ENCODE assay signal across 19 cellular contexts in genomic region chr10:79046326-79046725, GRCh38. TPM values are rescaled to one million over a fixed set of nuclear protein-coding genes. Genes with fewer than 3 reads are reported as not detected.
DNase-seq lines count a peak whose midpoint lies in the region; ATAC-seq and TF ChIP-seq lines count a peak whose summit lies in the region.
"Had no signal": no experiment of that assay in that cellular context is flagged by ENCODE, and none has a peak within 500 bp of the region (broad histone marks: within the 10 kb centered on the region; RNA-seq: fewer than 3 reads in every experiment).

No MANE protein-coding gene starts in this region.

- H3K9me3 ChIP-seq in left ventricle myocardium inferior (replicated peaks) (no peaks in the 10 kb centered on the region), heart right ventricle (peaks cover 0 to 4% (median 0%) of the 10 kb centered on the region in 11 donors), mucosa of descending colon (no peaks in the 10 kb centered on the region), aorta (ENCODE audit: control insufficient read depth, low read length) (no peaks in the 10 kb centered on the region)
- H3K9me3 ChIP-seq: BLaER1, left lung, upper lobe of right lung had no signal

- TF ChIP-seq CTCF in left ventricle myocardium inferior (IDR thresholded peaks at IDR 0.05; ENCODE audit: borderline replicate concordance) = no peak
- no peak for TF ChIP-seq CTCF in heart right ventricle (IDR thresholded peaks at IDR 0.05)
- TF ChIP-seq CTCF in mucosa of descending colon (IDR thresholded peaks at IDR 0.05) = no peak

- no peak overlapping the region for H3K27ac ChIP-seq in left ventricle myocardium inferior (replicated peaks)
- peak overlapping the region in 1 of 10 donors; percentile 89 for H3K27ac ChIP-seq in heart right ventricle
- H3K27ac ChIP-seq in aorta (ENCODE audit: low read depth in 1 of 2, low read length in 2 of 2) = no peak overlapping the region
- H3K27ac ChIP-seq: BLaER1, KMS-11, upper lobe of right lung had no signal

- H3K27ac Mint-ChIP-seq in T-cell = peak overlapping the region; percentile 95 to 97

- no peak for ATAC-seq in heart right ventricle
- peak in 1 of 4 experiments; percentile 37 for ATAC-seq in T-cell (replicated peaks in 1 of 4)
- no peak for ATAC-seq in mucosa of descending colon
- no peak for ATAC-seq in aorta (ENCODE audit: low FRiP score)
- no peak for ATAC-seq in GM21723 (IDR thresholded peaks at IDR 0.05; ENCODE audit: unreplicated experiment)

- no peaks in the 10 kb centered on the region for H3K36me3 ChIP-seq in left ventricle myocardium inferior
- no peaks in the 10 kb centered on the region for H3K36me3 ChIP-seq in heart right ventricle
- H3K36me3 ChIP-seq in mucosa of descending colon (ENCODE audit: low read depth) = no peaks in the 10 kb centered on the region
- no peaks in the 10 kb centered on the region for H3K36me3 ChIP-seq in aorta (ENCODE audit: control insufficient read depth in 1 of 2, insufficient read depth in 2 of 2, low read length in 1 of 2)
- H3K36me3 ChIP-seq: BLaER1, left lung, upper lobe of right lung had no signal

- CTCF ChIA-PET in T-cell (lab: Charles Lee) = no interaction called here

- POLR2A ChIA-PET in T-cell (lab: Charles Lee) = no interaction called here

- H3K4me3 ChIP-seq in left ventricle myocardium inferior (no peak overlapping the region), heart right ventricle (no peak overlapping the region), mucosa of descending colon (no peak overlapping the region), aorta (ENCODE audit: low read length in 2 of 2) (no peak overlapping the region)
- H3K4me3 ChIP-seq: BLaER1, left lung, smooth muscle cell, upper lobe of right lung had no signal

- H3K9me3 Mint-ChIP-seq in T-cell = no peaks in the 10 kb centered on the region
- H3K9me3 Mint-ChIP-seq: naive B cell; T-helper 2 cell treated with Interferon-gamma antibody and Interleukin-4, amounts not matched to agents 5 μg/mL and 100 μg/mL, for 36 hours had no signal

- peaks cover 72 to 89% (median 75%) of the 10 kb centered on the region in 3 donors for H3K4me1 Mint-ChIP-seq in T-cell

- H3K4me1 ChIP-seq in left ventricle myocardium inferior (peaks cover 17% of the 10 kb centered on the region), heart right ventricle (peaks cover 0 to 37% (median 9%) of the 10 kb centered on the region in 9 donors), mucosa of descending colon (ENCODE audit: low read depth) (peaks cover 32% of the 10 kb centered on the region), aorta (ENCODE audit: control insufficient read depth in 1 of 2, insufficient read depth in 2 of 2, low read length in 2 of 2) (no peaks in the 10 kb centered on the region)

- H3K4me3 Mint-ChIP-seq in T-cell = peak overlapping the region in 1 of 3 donors; percentile 9

- peak; percentile 5 for DNase-seq in left ventricle myocardium inferior
- no peak for DNase-seq in heart right ventricle
- peak in 1 of 34 experiments; percentile 1 for DNase-seq in T-cell
- peak in 2 of 3 donors; percentile 17 to 19 for DNase-seq in mucosa of descending colon
- DNase-seq in aorta = peak; percentile 2 to 36
- DNase-seq in NCI-H1694 treated with DMSO at 0.1 percent for 48 hours (lab: John Stamatoyannopoulos, UW) = no peak
- DNase-seq in HPDE6-E6E7 (ENCODE audit: extremely low spot score) = no peak
- DNase-seq: activated CD4-positive, alpha-beta T cell treated with anti-CD3 and anti-CD28 coated beads for 48 hours; cerebellar nuclear complex; naive B cell; occipital lobe; stimulated activated CD4-positive, alpha-beta T cell treated with anti-CD3 and anti-CD28 coated beads, Interleukin-2, amount 100 ng/mL, for 24 hours had no signal

- WGBS in heart right ventricle, 2 donors = 96 to 98% methylated on average over 9 of the region's 9 CpGs
- WGBS in aorta, 2 donors = 93 to 95% methylated on average over 9 of the region's 9 CpGs

- H3K27me3 Mint-ChIP-seq in T-cell = no peaks in the 10 kb centered on the region

- no peaks in the 10 kb centered on the region for H3K27me3 ChIP-seq in left ventricle myocardium inferior (ENCODE audit: low read depth)
- no peaks in the 10 kb centered on the region for H3K27me3 ChIP-seq in heart right ventricle
- H3K27me3 ChIP-seq in aorta (ENCODE audit: control insufficient read depth in 1 of 2, insufficient read depth in 2 of 2, low read length in 1 of 2) = no peaks in the 10 kb centered on the region
- H3K27me3 ChIP-seq: BLaER1, left lung, upper lobe of right lung had no signal

- no peaks in the 10 kb centered on the region for H3K36me3 Mint-ChIP-seq in T-cell
- H3K36me3 Mint-ChIP-seq: naive B cell had no signal

- intact Hi-C loops in left ventricle myocardium inferior (cut with micrococcal nuclease) (no loop called here), heart right ventricle (cut with DNase I) (loop anchor here in 2 of 10 donors (5.0 to 10.0 kb wide), 2 partner anchors 182 to 1539 kb away; no protein-coding TSS in a partner anchor), mucosa of descending colon (cut with DNase I, micrococcal nuclease) (no loop called here), aorta (cut with DNase I) (no loop called here)

RNA-seq across cellular contexts. Expression of gene ZMIZ1, which starts 22.4 kb away (rescaled TPM):
- total RNA-seq in left ventricle myocardium inferior (55.9 TPM), heart right ventricle (10 to 100 TPM; 40.4 to 61.5 (median 50.8) TPM), T-cell (10 to 100 TPM; 16.8 to 27.1 (median 21.2) TPM), mucosa of descending colon (100 to 1,000 TPM in 1 of 3 donors, 10 to 100 TPM in 2; 61.4 to 103 (median 89.1) TPM), aorta (10 to 100 TPM; 48.5 to 84.1 TPM)
- polyA plus RNA-seq in heart right ventricle (10 to 100 TPM; 24.2 to 26.8 TPM), aorta (1 to 10 TPM; 7.8 to 8.0 TPM)

Comparison
In these comparisons a context has a peak if more than half of its experiments do, and no peak if none do; other contexts are left out.
1. DNase-seq: peak in left ventricle myocardium inferior (single experiment), mucosa of descending colon (2 of 3) and aorta (2 of 2); none in heart right ventricle (0 of 2), NCI-H1694 treated with DMSO at 0.1 percent for 48 hours (single experiment) and HPDE6-E6E7 (single experiment).